15 cellular contexts compared by ENCODE assay signal in genomic region chr5:142301487-142302035, GRCh38.
"Had no signal": no experiment of that assay in that cellular context is flagged by ENCODE, and none has a peak within 500 bp of the region (broad histone marks: within the 10 kb centered on the region; RNA-seq: fewer than 3 reads in every experiment).

No MANE protein-coding gene starts in this region.

- H3K4me1 ChIP-seq: pancreas, uterus had no signal

- ATAC-seq: left cardiac atrium, T-helper 17 cell had no signal

- H3K27ac ChIP-seq: cardiac muscle cell, esophagus squamous epithelium, pancreas, thyroid gland, uterus had no signal

- H3K27me3 Mint-ChIP-seq: activated T-cell treated with anti-CD3 and anti-CD28 coated beads, Interleukin-2, amount 50 U/mL, for 24 hours had no signal

- H3K27me3 ChIP-seq: ascending aorta, cardiac muscle cell, esophagus squamous epithelium, pancreas, thyroid gland, uterus had no signal

- DNase-seq: activated effector memory CD4-positive, alpha-beta T cell treated with anti-CD3 and anti-CD28 coated beads, Interleukin-2, amount 50 U/mL, for 16 hours; activated T-cell treated with anti-CD3 and anti-CD28 coated beads, Interleukin-2, amount 50 U/mL, for 24 hours; esophagus squamous epithelium; foreskin fibroblast; glutamatergic neuron; left cardiac atrium; pancreas; stimulated activated CD4-positive, alpha-beta T cell treated with anti-CD3 and anti-CD28 coated beads, Interleukin-15, amount 100 ng/mL, for 24 hours; stimulated activated CD4-positive, alpha-beta T cell treated with anti-CD3 and anti-CD28 coated beads, Interleukin-4, amount 100 ng/mL, for 24 hours; T-helper 17 cell; thyroid gland; uterus had no signal

- H3K9me3 ChIP-seq: ascending aorta, esophagus squamous epithelium, pancreas, thyroid gland, uterus had no signal

- H3K36me3 ChIP-seq: ascending aorta, cardiac muscle cell, esophagus squamous epithelium, pancreas, thyroid gland, uterus had no signal

- H3K27ac Mint-ChIP-seq: activated T-cell treated with anti-CD3 and anti-CD28 coated beads, Interleukin-2, amount 50 U/mL, for 24 hours; T-helper 17 cell had no signal

- H3K9me3 Mint-ChIP-seq: activated T-cell treated with anti-CD3 and anti-CD28 coated beads, Interleukin-2, amount 50 U/mL, for 24 hours had no signal

- H3K4me3 Mint-ChIP-seq: activated T-cell treated with anti-CD3 and anti-CD28 coated beads, Interleukin-2, amount 50 U/mL, for 24 hours; T-helper 17 cell had no signal

- FAIRE-seq: pancreas had no signal

- H3K4me3 ChIP-seq: ascending aorta, cardiac muscle cell, esophagus squamous epithelium, lung, pancreas, thyroid gland, uterus had no signal
